Comparison of ENCODE assay signal across 26 cellular contexts in genomic region chr17:31286587-31286986, GRCh38. TPM values are rescaled to one million over a fixed set of nuclear protein-coding genes. Genes with fewer than 3 reads are reported as not detected.
A peak's percentile ranks its signal among the peaks of the same experiment; 100 is the strongest.
DNase-seq lines count a peak whose midpoint lies in the region; ATAC-seq, FAIRE-seq and TF ChIP-seq lines count a peak whose summit lies in the region.
"Had no signal": no experiment of that assay in that cellular context is flagged by ENCODE, and none has a peak within 500 bp of the region (broad histone marks: within the 10 kb centered on the region; RNA-seq: fewer than 3 reads in every experiment).

No MANE protein-coding gene starts in this region.

- H3T11ph ChIP-seq in H9 (ENCODE audit: low read length) = no peak overlapping the region

- H2BK5ac ChIP-seq in H9 (ENCODE audit: insufficient read length, low read length) (no peak overlapping the region), H1 (ENCODE audit: low read depth, low read length) (no peak overlapping the region)

- H3K14ac ChIP-seq in H9 (ENCODE audit: insufficient read depth, low read length) (no peak overlapping the region), H1 (ENCODE audit: insufficient read length) (no peak overlapping the region)

- peak; percentile 63 for FAIRE-seq in H1 (lab: Jason Lieb, UNC)
- FAIRE-seq: GM12892 had no signal

- no peak overlapping the region for H3K18ac ChIP-seq in H9 (ENCODE audit: insufficient read length, low read depth, low read length)
- no peak overlapping the region for H3K18ac ChIP-seq in H1 (ENCODE audit: extremely low read depth, low read length)

- H3K4me1 ChIP-seq in H9 (ENCODE audit: insufficient read depth, low read length) (no peaks in the 10 kb centered on the region), H1 (replicated peaks in 1 of 4; ENCODE audit: control insufficient read depth in 3 of 4, insufficient read depth in 4 of 4, low read length in 3 of 4) (no peaks in the 10 kb centered on the region)
- H3K4me1 ChIP-seq: BE2C had no signal

- peak; percentile 13 for DNase-seq in DMS114 treated with DMSO at 0.1 percent for 48 hours (lab: John Stamatoyannopoulos, UW; ENCODE audit: unreplicated experiment)
- no peak for DNase-seq in H9
- DNase-seq in H1 (ENCODE audit: low read depth in 1 of 2, low spot score in 2 of 2) = no peak
- no peak for DNase-seq in progenitor cell of endocrine pancreas (ENCODE audit: low spot score, unreplicated experiment)
- no peak for DNase-seq in posterior vena cava (ENCODE audit: low spot score)
- DNase-seq in islet precursor cell = no peak
- DNase-seq: ACHN; BE2C; CD8-positive, alpha-beta memory T cell; DMS79 treated with DMSO at 0.1 percent for 48 hours; GF-D8; H7; KBM-7; MG63; NCI-H1105 treated with DMSO at 0.1 percent for 48 hours; NCI-H1694; NCI-H2081; NCI-H2227 treated with DMSO at 0.1 percent for 48 hours; NCI-H526 treated with DMSO at 0.1 percent for 48 hours; PC-9; SHP77 treated with DMSO at 0.1 percent for 48 hours had no signal

- H3K27ac ChIP-seq in H9 (ENCODE audit: insufficient read length, low read depth, low read length) = no peak overlapping the region
- H3K27ac ChIP-seq in H1 (ENCODE audit: low read depth, low read length) = no peak overlapping the region
- H3K27ac ChIP-seq: PC-9, SK-N-MC had no signal

- no peak overlapping the region for H4K8ac ChIP-seq in H9 (replicated peaks; ENCODE audit: insufficient read length, low read depth, low read length)
- H4K8ac ChIP-seq in H1 (ENCODE audit: extremely low read depth, insufficient read depth, low read length) = no peak overlapping the region

- POLR2A ChIA-PET in H1 (lab: Charles Lee; ENCODE audit: partially characterized antibody) = no interaction called here

- no peak for TF ChIP-seq EP300 in H1 (IDR thresholded peaks at IDR 0.05; ENCODE audit: borderline replicate concordance in 1 of 2, low read depth in 2 of 2, low read length in 2 of 2)

- H4K5ac ChIP-seq in H9 (ENCODE audit: insufficient read length, low read depth, low read length) (no peak overlapping the region), H1 (ENCODE audit: insufficient read length, low read depth, low read length) (no peak overlapping the region)

- H2BK15ac ChIP-seq in H9 (ENCODE audit: low read depth, low read length) = no peak overlapping the region
- H2BK15ac ChIP-seq in H1 (ENCODE audit: low read length) = no peak overlapping the region

- H3K79me1 ChIP-seq in H9 (ENCODE audit: insufficient read depth, low read depth, low read length, poor library complexity, severe bottlenecking) (no peaks in the 10 kb centered on the region), H1 (ENCODE audit: low read depth, low read length) (no peaks in the 10 kb centered on the region)

- intact Hi-C loops in posterior vena cava (cut with DNase I) = no loop called here

- H4K20me1 ChIP-seq in H9 (ENCODE audit: control insufficient read depth, insufficient read depth, insufficient read length) (no peaks in the 10 kb centered on the region), H1 (replicated peaks in 1 of 2; ENCODE audit: control insufficient read depth in 1 of 2, insufficient read depth in 2 of 2, low read length in 2 of 2) (no peaks in the 10 kb centered on the region)

- H3K4me1 Mint-ChIP-seq in H9 = no peaks in the 10 kb centered on the region
- no peaks in the 10 kb centered on the region for H3K4me1 Mint-ChIP-seq in progenitor cell of endocrine pancreas (ENCODE audit: low read depth)

- H3K27me3 Mint-ChIP-seq in H9 (ENCODE audit: low read depth) (no peaks in the 10 kb centered on the region), progenitor cell of endocrine pancreas (no peaks in the 10 kb centered on the region)

- H3K36me3 ChIP-seq in H1 (ENCODE audit: control insufficient read depth in 2 of 4, insufficient read depth in 4 of 4, low read length in 3 of 4) = no peaks in the 10 kb centered on the region
- H3K36me3 ChIP-seq: BE2C had no signal

- H2BK120ac ChIP-seq in H9 (ENCODE audit: low read depth, low read length, poor library complexity, severe bottlenecking) (no peak overlapping the region), H1 (replicated peaks; ENCODE audit: low read depth, low read length) (no peak overlapping the region)

- TF ChIP-seq CTCF in H9 (conservative IDR thresholded peaks at IDR 0.05) (peak; percentile 35), H1 (IDR thresholded peaks at IDR 0.05; ENCODE audit: control extremely low read depth in 1 of 3, insufficient read depth in 1 of 3, low read depth in 1 of 3, low read length in 3 of 3) (no peak), progenitor cell of endocrine pancreas (IDR thresholded peaks at IDR 0.05; ENCODE audit: unreplicated experiment) (peak; percentile 14)

- H3K27ac Mint-ChIP-seq in H9 = no peak overlapping the region
- no peak overlapping the region for H3K27ac Mint-ChIP-seq in progenitor cell of endocrine pancreas
- H3K27ac Mint-ChIP-seq: CD14-positive monocyte; CD8-positive, alpha-beta memory T cell had no signal

- H2AFZ ChIP-seq in H9 (ENCODE audit: low read length) = no peak overlapping the region
- H2AFZ ChIP-seq in H1 (ENCODE audit: low read length) = no peak overlapping the region
- H2AFZ ChIP-seq: PC-9 had no signal

- no peak overlapping the region for H3K23ac ChIP-seq in H9 (ENCODE audit: insufficient read length, low read depth, low read length)
- H3K23ac ChIP-seq in H1 (ENCODE audit: insufficient read length) = no peak overlapping the region

- CTCF ChIA-PET in H1 (lab: Charles Lee; ENCODE audit: partially characterized antibody) = interaction anchor here (0.7 to 2.0 kb wide), 5 partner anchors 13 to 50 kb away, joined by 3 to 6 read pairs (median 4); no protein-coding TSS in a partner anchor

- H3K79me2 ChIP-seq in H9 (ENCODE audit: insufficient read depth, low read length) = no peaks in the 10 kb centered on the region
- H3K79me2 ChIP-seq in H1 (ENCODE audit: control insufficient read depth in 1 of 2, insufficient read depth in 2 of 2, low read length in 2 of 2) = no peaks in the 10 kb centered on the region

- H4K91ac ChIP-seq in H9 (ENCODE audit: insufficient read length, low read depth, low read length) (no peak overlapping the region), H1 (replicated peaks; ENCODE audit: insufficient read length, low read length) (no peak overlapping the region)

- H3K4me2 ChIP-seq in H9 (ENCODE audit: insufficient read depth, insufficient read length, low read length) (no peak overlapping the region), H1 (ENCODE audit: insufficient read depth in 1 of 2, low read depth in 2 of 2, low read length in 2 of 2) (no peak overlapping the region)
- H3K4me2 ChIP-seq: PC-9 had no signal

- no peak for TF ChIP-seq POLR2A in H1 (IDR thresholded peaks at IDR 0.05; ENCODE audit: control extremely low read depth in 1 of 2, low read depth in 2 of 2, low read length in 2 of 2)

- H2BK20ac ChIP-seq in H9 (ENCODE audit: low read depth, low read length, poor library complexity, severe bottlenecking) (no peak overlapping the region), H1 (ENCODE audit: low read length) (no peak overlapping the region)

- WGBS in H9 (ENCODE audit: extremely low coverage, insufficient read length, low lambda C conversion rate) = no CpG with 5 or more reads among the region's 1 CpG
- WGBS in H1 (ENCODE audit: extremely low coverage in 1 of 2, insufficient coverage in 1 of 2, insufficient read length in 1 of 2, insufficient replicate concordance in 2 of 2, low coverage in 1 of 2, low lambda C conversion rate in 2 of 2, missing lambda C conversion rate in 1 of 2), 2 experiments = 79% methylated on average over 1 of the region's 1 CpG; no CpG with 5 or more reads in 1 of the 2 experiments

- H3K23me2 ChIP-seq in H9 (ENCODE audit: insufficient read length, low read depth, low read length, poor library complexity, severe bottlenecking) (no peaks in the 10 kb centered on the region), H1 (ENCODE audit: low read depth, low read length) (no peaks in the 10 kb centered on the region)

- no peak overlapping the region for H3K4me3 ChIP-seq in H1 (ENCODE audit: extremely low read depth in 1 of 4, insufficient read depth in 2 of 4, low read depth in 3 of 4, low read length in 4 of 4)
- H3K4me3 ChIP-seq: MG63, PC-9, SK-N-MC had no signal

- 0 out of 4 replicates have a peak, but pooled peaks of 1 of the 2 experiments have one; percentile 3 for TF ChIP-seq RAD21 in H1 (IDR thresholded peaks at IDR 0.05 in 1 of 2, conservative IDR thresholded peaks at IDR 0.05 in 1 of 2; ENCODE audit: low read depth in 2 of 2, low read length in 2 of 2)

- no peak overlapping the region for H3K4me3 Mint-ChIP-seq in H9
- no peak overlapping the region for H3K4me3 Mint-ChIP-seq in progenitor cell of endocrine pancreas (ENCODE audit: low read depth)
- H3K4me3 Mint-ChIP-seq: CD14-positive monocyte; CD8-positive, alpha-beta memory T cell had no signal

- H3K56ac ChIP-seq in H9 (ENCODE audit: insufficient read length, low read depth, low read length) (no peak overlapping the region), H1 (replicated peaks; ENCODE audit: insufficient read length, low read depth, low read length) (no peak overlapping the region)

- H3K4ac ChIP-seq in H9 (ENCODE audit: low read depth, low read length) = no peak overlapping the region
- H3K4ac ChIP-seq in H1 (replicated peaks; ENCODE audit: insufficient read length, low read depth, low read length) = no peak overlapping the region

- H3K36me3 Mint-ChIP-seq in H9 (ENCODE audit: insufficient read depth in 1 of 3, low read depth in 3 of 3) (peaks cover 3 to 31% (median 12%) of the 10 kb centered on the region in 3 experiments), progenitor cell of endocrine pancreas (ENCODE audit: insufficient read depth) (peaks cover 19% of the 10 kb centered on the region)

- H3K27me3 ChIP-seq in H9 (ENCODE audit: insufficient read depth, low read length) (no peaks in the 10 kb centered on the region), H1 (replicated peaks in 1 of 4; ENCODE audit: control insufficient read depth in 3 of 4, extremely low read depth in 1 of 4, insufficient read depth in 3 of 4, low read length in 3 of 4) (no peaks in the 10 kb centered on the region)
- H3K27me3 ChIP-seq: BE2C, MG63 had no signal

- H3K9me3 ChIP-seq in H9 (ENCODE audit: control insufficient read depth, low read depth, low read length) (no peaks in the 10 kb centered on the region), H1 (ENCODE audit: insufficient read depth in 2 of 2, low read depth in 1 of 2, low read length in 1 of 2) (no peaks in the 10 kb centered on the region)
- H3K9me3 ChIP-seq: BE2C, MG63 had no signal

- H2BK12ac ChIP-seq in H9 (ENCODE audit: insufficient read length, low read depth, low read length) (no peak overlapping the region), H1 (ENCODE audit: low read depth, low read length) (no peak overlapping the region)

- no peak overlapping the region for H3K9ac ChIP-seq in H9 (ENCODE audit: extremely low read depth, insufficient read length, low read length)
- no peak overlapping the region for H3K9ac ChIP-seq in H1 (replicated peaks in 1 of 4; ENCODE audit: extremely low read depth in 1 of 4, low read depth in 3 of 4, low read length in 3 of 4)

- H3K9me3 Mint-ChIP-seq in H9 (peaks cover 0 to 3% of the 10 kb centered on the region in 2 experiments; a peak in 1 of 5 replicates), progenitor cell of endocrine pancreas (ENCODE audit: low read depth) (no peaks in the 10 kb centered on the region)
- H3K9me3 Mint-ChIP-seq: CD8-positive, alpha-beta memory T cell had no signal

- H2AK5ac ChIP-seq in H9 (ENCODE audit: insufficient read length, low read length) (no peak overlapping the region), H1 (ENCODE audit: low read depth, low read length) (no peak overlapping the region)

- ATAC-seq in GM21367 (IDR thresholded peaks at IDR 0.05; ENCODE audit: unreplicated experiment) = no peak

RNA-seq across cellular contexts. Expression of gene OMG, which starts 10.5 kb away (rescaled TPM):
- total RNA-seq in H9 (2021) (not detected in 2 replicates), progenitor cell of endocrine pancreas (not detected in 2 replicates), posterior vena cava (1 to 10 TPM; 2.1 to 2.9 TPM)
- total RNA-seq in H1 (2021; fragmentation: NEBNext Ultra II Directional; extraction: Animal tissue kit (Norgen Biotek cat#: 25700)) = not detected in 2 replicates
- not detected in 2 replicates for polyA plus RNA-seq in H1 (2011; rRNA removed)
- not detected for polyA plus RNA-seq in H1 (2011; cell fraction: cytosol; rRNA removed)
- not detected for polyA plus RNA-seq in H1 (2011; cell fraction: nucleus; rRNA removed)
- polyA plus RNA-seq in H1 (2012, experiment 1 of 2) = 0.18 TPM in 1 of 4 replicates, not detected in the others
- not detected for polyA plus RNA-seq in H1 (2012, experiment 2 of 2)
- polyA plus RNA-seq in H1 (2013, experiment 1 of 2) = not detected
- polyA plus RNA-seq in H1 (2013, experiment 2 of 2) = 0.09 TPM
- not detected in 2 replicates for polyA minus RNA-seq in H1 (2011; rRNA and poly(A)+ RNA removed)
- polyA minus RNA-seq in H1 (2011; cell fraction: cytosol; rRNA and poly(A)+ RNA removed) = not detected
- polyA minus RNA-seq in H1 (2011; cell fraction: nucleus; rRNA and poly(A)+ RNA removed) = not detected
- total RNA-seq: H7, NCI-H460, PC-9 had no signal
- polyA plus RNA-seq: CD8-positive, alpha-beta memory T cell had no signal

RNA-seq across cellular contexts. Expression of gene EVI2B, which starts 27.3 kb away (rescaled TPM):
- total RNA-seq in H9 (2021) (not detected in 2 replicates), progenitor cell of endocrine pancreas (not detected in 2 replicates), posterior vena cava (10 to 100 TPM in 1 of 2 donors, 1 to 10 TPM in 1; 6.9 to 11.2 TPM)
- total RNA-seq in H1 (2021; fragmentation: NEBNext Ultra II Directional; extraction: Animal tissue kit (Norgen Biotek cat#: 25700)) = not detected in 2 replicates
- not detected in 2 replicates for polyA plus RNA-seq in H1 (2011; rRNA removed)
- polyA plus RNA-seq in H1 (2011; cell fraction: cytosol; rRNA removed) = not detected
- polyA plus RNA-seq in H1 (2011; cell fraction: nucleus; rRNA removed) = not detected
- polyA plus RNA-seq in H1 (2012, experiment 1 of 2) = 0.10 TPM in 1 of 4 replicates, not detected in the others
- polyA plus RNA-seq in H1 (2012, experiment 2 of 2) = not detected
- polyA plus RNA-seq in H1 (2013, experiment 1 of 2) = not detected
- polyA plus RNA-seq in H1 (2013, experiment 2 of 2) = not detected
- not detected in 2 replicates for polyA minus RNA-seq in H1 (2011; rRNA and poly(A)+ RNA removed)
- polyA minus RNA-seq in H1 (2011; cell fraction: cytosol; rRNA and poly(A)+ RNA removed) = not detected
- polyA minus RNA-seq in H1 (2011; cell fraction: nucleus; rRNA and poly(A)+ RNA removed) = not detected
- total RNA-seq: H7, PC-9 had no signal

RNA-seq across cellular contexts. Expression of gene EVI2A, which starts 34.8 kb away (rescaled TPM):
- total RNA-seq in H9 (2021) (not detected in 2 replicates), progenitor cell of endocrine pancreas (not detected in 2 replicates), posterior vena cava (10 to 100 TPM in 1 of 2 donors, 1 to 10 TPM in 1; 5.5 to 11.2 TPM)
- not detected in 2 replicates for total RNA-seq in H1 (2021; fragmentation: NEBNext Ultra II Directional; extraction: Animal tissue kit (Norgen Biotek cat#: 25700))
- polyA plus RNA-seq in H1 (2011; rRNA removed) = not detected in 2 replicates
- polyA plus RNA-seq in H1 (2011; cell fraction: cytosol; rRNA removed) = not detected
- polyA plus RNA-seq in H1 (2011; cell fraction: nucleus; rRNA removed) = not detected
- polyA plus RNA-seq in H1 (2012, experiment 1 of 2) = not detected in 4 replicates
- not detected for polyA plus RNA-seq in H1 (2012, experiment 2 of 2)
- not detected for polyA plus RNA-seq in H1 (2013, experiment 1 of 2)
- not detected for polyA plus RNA-seq in H1 (2013, experiment 2 of 2)
- not detected in 2 replicates for polyA minus RNA-seq in H1 (2011; rRNA and poly(A)+ RNA removed)
- polyA minus RNA-seq in H1 (2011; cell fraction: cytosol; rRNA and poly(A)+ RNA removed) = not detected
- polyA minus RNA-seq in H1 (2011; cell fraction: nucleus; rRNA and poly(A)+ RNA removed) = not detected
- total RNA-seq: H7, NCI-H460, PC-9 had no signal

Comparison
In these comparisons a context has a peak if more than half of its experiments do, and no peak if none do; other contexts are left out.
1. CTCF ChIP-seq: peak in H9 (single experiment) and progenitor cell of endocrine pancreas (single experiment); none in H1 (0 of 3).